8 cellular contexts compared by ENCODE assay signal in the genomic region with DNA sequence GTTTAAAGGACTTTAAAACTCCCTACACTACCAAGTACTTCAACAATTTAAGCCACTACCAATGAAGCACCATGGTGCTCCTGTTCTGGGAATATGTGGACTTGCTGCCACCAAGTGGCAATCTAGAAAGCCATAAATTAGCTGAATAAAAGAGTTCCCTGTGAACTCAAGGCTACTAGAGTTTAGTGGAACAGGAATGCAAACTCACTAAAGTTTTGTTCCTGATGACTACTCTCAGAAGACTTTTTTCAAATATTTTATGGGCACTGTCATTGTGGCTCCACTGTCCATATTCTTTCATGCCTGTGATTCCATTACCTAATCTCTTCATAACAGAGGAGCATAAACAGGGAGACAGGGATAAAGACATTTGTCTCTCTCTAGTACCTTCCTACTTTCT.
DNase-seq lines count a peak whose midpoint lies in the region; ATAC-seq and TF ChIP-seq lines count a peak whose summit lies in the region.

No MANE protein-coding gene starts in this region.

- DNase-seq in DMS114 treated with DMSO at 0.1 percent for 48 hours (lab: John Stamatoyannopoulos, UW; ENCODE audit: unreplicated experiment) (peak; percentile 53), HS-27A (ENCODE audit: low read depth) (peak; percentile 78), NOMO-1 (lab: John Stamatoyannopoulos, UW; ENCODE audit: unreplicated experiment in 2 of 2) (peak; percentile 36 to 75), astrocyte of the cerebellum (ENCODE audit: low read depth) (peak; percentile 81), hepatocyte (ENCODE audit: low spot score) (peak; percentile 72), sigmoid colon (no peak)
- DNase-seq in activated T-cell treated with anti-CD3 and anti-CD28 coated beads, Interleukin-2, amount 50 U/mL, for 48 hours, result no peak

- no peak overlapping the region for H3K4me3 ChIP-seq in astrocyte of the cerebellum (ENCODE audit: low read depth, low read length)
- H3K4me3 ChIP-seq in hepatocyte, result no peak overlapping the region
- no peak overlapping the region for H3K4me3 ChIP-seq in sigmoid colon

- H4K20me1 ChIP-seq in hepatocyte (ENCODE audit: insufficient read depth, poor library complexity, severe bottlenecking), result no peaks in the 10 kb centered on the region

- TF ChIP-seq CTCF in astrocyte of the cerebellum (IDR thresholded peaks at IDR 0.05; ENCODE audit: low read depth, low read length, missing control alignments), result peak; percentile 68
- peak; percentile 79 for TF ChIP-seq CTCF in hepatocyte (IDR thresholded peaks at IDR 0.05; ENCODE audit: poor library complexity)
- TF ChIP-seq CTCF in sigmoid colon (IDR thresholded peaks at IDR 0.05), result peak; percentile 32 to 58 (median 48)

- H3K36me3 ChIP-seq in hepatocyte (replicated peaks; ENCODE audit: insufficient read depth, low read depth), result no peaks in the 10 kb centered on the region
- H3K36me3 ChIP-seq in sigmoid colon, result peaks cover 0 to 6% (median 0%) of the 10 kb centered on the region in 4 donors

- no peak for ATAC-seq in HG03521 (IDR thresholded peaks at IDR 0.05; ENCODE audit: unreplicated experiment)

- H3K27me3 ChIP-seq in hepatocyte (no peaks in the 10 kb centered on the region), sigmoid colon (no peaks in the 10 kb centered on the region)

- H3K9me3 ChIP-seq in hepatocyte (ENCODE audit: low read depth) (no peaks in the 10 kb centered on the region), sigmoid colon (no peaks in the 10 kb centered on the region)

- no peaks in the 10 kb centered on the region for H3K9me2 ChIP-seq in hepatocyte (replicated peaks; ENCODE audit: insufficient read depth)

- no peak overlapping the region for H3K4me2 ChIP-seq in hepatocyte

- intact Hi-C loops in sigmoid colon (cut with DNase I), result loop anchor here (1.0 to 5.0 kb wide), 4 partner anchors 103 to 339 kb away; no protein-coding TSS in a partner anchor

- in situ Hi-C loops in astrocyte of the cerebellum (cut with HindIII; ENCODE audit: low sequenced_read_pairs), result loop anchor here (5.0 to 25.0 kb wide), 2 partner anchors 187 to 392 kb away; partner anchors contain the start of genes EFCAB12, IFT122 and MBD4

- H3K79me2 ChIP-seq in hepatocyte, result peaks cover 27% of the 10 kb centered on the region

- H3K27ac ChIP-seq in hepatocyte, result peak overlapping the region; percentile 22
- peak overlapping the region in 3 of 4 donors; percentile 35 to 55 (median 46) for H3K27ac ChIP-seq in sigmoid colon

- H2AFZ ChIP-seq in hepatocyte, result no peak overlapping the region

- H3K4me1 ChIP-seq in hepatocyte (ENCODE audit: insufficient read depth) (no peaks in the 10 kb centered on the region), sigmoid colon (peaks cover 0 to 22% (median 5%) of the 10 kb centered on the region in 4 donors)

- TF ChIP-seq EP300 in sigmoid colon (IDR thresholded peaks at IDR 0.05), result no peak

- no peak for TF ChIP-seq POLR2A in sigmoid colon (IDR thresholded peaks at IDR 0.05)

Comparison
In these comparisons a context has a peak if more than half of its experiments do, and no peak if none do; other contexts are left out.
1. DNase-seq: peak in DMS114 treated with DMSO at 0.1 percent for 48 hours (single experiment), HS-27A (single experiment), NOMO-1 (2 of 2), astrocyte of the cerebellum (single experiment) and hepatocyte (single experiment); none in sigmoid colon (single experiment) and activated T-cell treated with anti-CD3 and anti-CD28 coated beads, Interleukin-2, amount 50 U/mL, for 48 hours (0 of 2).
2. Peak in every context shown above with its lines, with median percentiles within 50 percentile points of each other: CTCF ChIP-seq.